ENCODE assay signal across 1 cellular context in the genomic region with DNA sequence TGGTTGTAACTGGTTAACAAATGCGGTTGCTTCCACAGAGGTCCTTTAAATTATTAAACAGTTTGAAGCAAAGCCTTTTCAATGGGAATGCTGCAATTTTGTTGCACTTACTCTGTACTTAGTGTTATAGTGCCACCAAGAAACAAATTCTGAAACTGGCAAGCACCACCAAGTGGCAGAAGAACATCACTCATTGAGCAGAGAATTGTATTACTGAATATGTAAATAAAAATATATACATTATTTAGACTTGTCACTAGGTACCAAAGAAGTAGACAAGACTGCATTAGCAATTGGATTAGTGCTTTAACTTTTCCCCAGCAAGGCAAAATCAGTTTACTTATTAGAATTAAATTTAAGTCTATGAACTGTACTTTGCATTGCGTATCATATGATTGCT.
TF ChIP-seq lines count a peak whose summit lies in the region.

No MANE protein-coding gene starts in this region.

TF ChIP-seq in IMR-90, 13 proteins besides CTCF, POLR2A, EP300 and RAD21 (continued from another document):
- TF ChIP-seq FOS (IDR thresholded peaks at IDR 0.05; ENCODE audit: low read depth, low read length) (no peak), MXI1 (IDR thresholded peaks at IDR 0.05; ENCODE audit: borderline replicate concordance, low read depth, low read length) (no peak), MAFK (IDR thresholded peaks at IDR 0.05; ENCODE audit: low read depth, low read length) (no peak), RFX5 (IDR thresholded peaks at IDR 0.05; ENCODE audit: low read depth, low read length) (no peak)
